ENCODE assay signal across 16 cellular contexts in the genomic region with DNA sequence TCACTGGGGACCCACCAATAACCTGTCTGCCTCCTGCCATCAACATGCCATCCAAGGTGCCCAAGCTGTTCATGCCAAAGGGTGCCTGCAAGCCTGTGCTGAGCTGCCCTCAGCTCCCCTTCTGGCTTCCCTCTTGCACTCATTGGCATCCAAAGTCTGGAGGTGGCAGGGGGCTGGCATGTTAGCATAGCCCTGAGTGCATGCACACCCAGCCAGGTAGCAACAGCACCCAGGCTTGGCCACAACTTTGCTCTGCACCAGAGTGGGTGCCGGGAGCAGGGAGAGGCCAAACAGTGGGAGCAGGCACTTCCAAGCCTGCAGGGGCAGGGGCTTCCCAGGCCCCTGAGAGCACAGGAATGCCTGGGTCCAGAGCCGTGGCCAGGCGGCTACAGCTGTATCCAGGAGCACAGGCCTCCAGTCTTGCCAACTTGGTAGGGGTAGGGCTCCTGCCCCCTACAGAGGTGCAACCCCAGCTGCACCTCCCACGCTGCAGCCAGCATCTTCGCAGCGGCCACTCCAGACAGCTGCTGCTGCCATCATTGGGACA.
"Had no signal": no experiment of that assay in that cellular context is flagged by ENCODE, and none has a peak within 500 bp of the region (broad histone marks: within the 10 kb centered on the region; RNA-seq: fewer than 3 reads in every experiment).

No MANE protein-coding gene starts in this region.

- H3K27ac Mint-ChIP-seq: naive thymus-derived CD4-positive, alpha-beta T cell; nephron progenitor cell; type B pancreatic cell had no signal

- H3K9me3 Mint-ChIP-seq: type B pancreatic cell had no signal

- H3K4me1 Mint-ChIP-seq: nephron progenitor cell had no signal

- DNase-seq: cortex of kidney; effector memory CD4-positive, alpha-beta T cell; hippocampal formation; kidney glomerular epithelial cell; naive thymus-derived CD4-positive, alpha-beta T cell; nephron progenitor cell; psoas muscle; sigmoid colon; stimulated activated naive CD4-positive, alpha-beta T cell treated with Interleukin-2 at 50 U/mL for 16 hours; uterus had no signal

- H3K9me3 ChIP-seq: heart left ventricle, neutrophil, psoas muscle, right atrium auricular region, sigmoid colon, uterus had no signal

- H3K27me3 Mint-ChIP-seq: type B pancreatic cell had no signal

- H3K4me3 ChIP-seq: heart left ventricle, psoas muscle, right atrium auricular region, sigmoid colon, skin epidermis, uterus had no signal

- H3K36me3 Mint-ChIP-seq: naive thymus-derived CD4-positive, alpha-beta T cell; type B pancreatic cell had no signal

- H3K27ac ChIP-seq: heart left ventricle, neutrophil, psoas muscle, right atrium auricular region, sigmoid colon, skin epidermis, uterus had no signal

- H3K36me3 ChIP-seq: heart left ventricle, neutrophil, right atrium auricular region, sigmoid colon, uterus had no signal

- H3K4me1 ChIP-seq: right atrium auricular region, sigmoid colon, uterus had no signal

- ATAC-seq: esophagus mucosa had no signal

- H3K4me3 Mint-ChIP-seq: naive thymus-derived CD4-positive, alpha-beta T cell; nephron progenitor cell; type B pancreatic cell had no signal

- H3K27me3 ChIP-seq: heart left ventricle, neutrophil, right atrium auricular region, sigmoid colon, uterus had no signal
